ENCODE assay signal across 8 cellular contexts in genomic region chr2:183093857-183094657, GRCh38. TPM values are rescaled to one million over a fixed set of nuclear protein-coding genes. Genes with fewer than 3 reads are reported as not detected.
A peak's percentile ranks its signal among the peaks of the same experiment; 100 is the strongest.
DNase-seq lines count a peak whose midpoint lies in the region; ATAC-seq, FAIRE-seq and TF ChIP-seq lines count a peak whose summit lies in the region.

No MANE protein-coding gene starts in this region.

- DNase-seq in GM18507 (ENCODE audit: extremely low spot score, insufficient read length, low read depth) (no peak), glomerular endothelial cell (ENCODE audit: extremely low read depth, low read depth, low spot score) (peak; percentile 7), C1 segment of cervical spinal cord (lab: John Stamatoyannopoulos, UW) (no peak), T1000 (lab: John Stamatoyannopoulos, UW) (no peak), omental fat pad (ENCODE audit: low spot score) (no peak)
- no peak for DNase-seq in activated CD4-positive, alpha-beta T cell treated with anti-CD3 and anti-CD28 coated beads for 4 hours

- ATAC-seq in GM21825 (IDR thresholded peaks at IDR 0.05; ENCODE audit: unreplicated experiment) (peak; percentile 82), HG03571 (IDR thresholded peaks at IDR 0.05; ENCODE audit: unreplicated experiment) (peak; percentile 83), omental fat pad (ENCODE audit: low FRiP score) (no peak)

- peak; percentile 76 for FAIRE-seq in GM18507 (lab: Jason Lieb, UNC)

- no peak for TF ChIP-seq CTCF in omental fat pad (IDR thresholded peaks at IDR 0.05)

RNA-seq across cellular contexts. Expression of gene DUSP19, which starts 15.5 kb away (rescaled TPM):
- total RNA-seq in glomerular endothelial cell (1.4 and 4.3 TPM in 2 replicates), omental fat pad (1 to 10 TPM in 3 of 4 donors, under 1 TPM in 1; 0.60 to 2.8 (median 1.5) TPM)

RNA-seq across cellular contexts. Expression of gene NUP35, which starts 30.2 kb away (rescaled TPM):
- total RNA-seq in glomerular endothelial cell (10.9 and 11.1 TPM in 2 replicates), omental fat pad (10 to 100 TPM; 10.5 to 18.4 (median 13.7) TPM)

RNA-seq across cellular contexts. Expression of gene NCKAP1, which starts 55.8 kb away (rescaled TPM):
- total RNA-seq in glomerular endothelial cell, result 133 and 146 TPM in 2 replicates
- total RNA-seq in omental fat pad, result 100 to 1,000 TPM; 114 to 144 (median 124) TPM
